Comparison of ENCODE assay signal across 18 cellular contexts in genomic region chr4:172308078-172308477, GRCh38.
"Had no signal": no experiment of that assay in that cellular context is flagged by ENCODE, and none has a peak within 500 bp of the region (broad histone marks: within the 10 kb centered on the region; RNA-seq: fewer than 3 reads in every experiment).

No MANE protein-coding gene starts in this region.

- ATAC-seq: activated naive CD8-positive, alpha-beta T cell treated with anti-CD3 and anti-CD28 coated beads, Interleukin-2, amount 50 U/mL, for 24 hours; lower lobe of right lung; naive thymus-derived CD8-positive, alpha-beta T cell; psoas muscle; right cardiac atrium had no signal

- DNase-seq: activated CD4-positive, alpha-beta T cell treated with anti-CD3 and anti-CD28 coated beads, Interleukin-2, amount 50 U/mL, for 1 hour; activated CD4-positive, CD25-positive, alpha-beta regulatory T cell treated with anti-CD3 and anti-CD28 coated beads, Interleukin-2, amount 50 U/mL, for 72 hours; activated CD8-positive, alpha-beta memory T cell treated with anti-CD3 and anti-CD28 coated beads, Interleukin-2, amount 50 U/mL, for 48 hours; activated effector memory CD4-positive, alpha-beta T cell treated with Interleukin-2 at 50 U/mL for 16 hours; activated naive CD4-positive, alpha-beta T cell treated with anti-CD3 and anti-CD28 coated beads, Interleukin-2, amount 10 ng/mL, durations not matched to agents 7 days and 5 days; activated naive CD8-positive, alpha-beta T cell treated with anti-CD3 and anti-CD28 coated beads, Interleukin-2, amount 50 U/mL, for 24 hours; activated T-cell treated with anti-CD3 and anti-CD28 coated beads, Interleukin-2, amount 50 U/mL, for 48 hours; anterior cingulate cortex; caudate nucleus; dorsolateral prefrontal cortex; foreskin fibroblast; hippocampal formation; lower lobe of right lung; naive thymus-derived CD8-positive, alpha-beta T cell; ovary; psoas muscle; right cardiac atrium; stimulated activated CD4-positive, alpha-beta T cell treated with anti-CD3 and anti-CD28 coated beads, Interleukin-2, amount 100 ng/mL, for 24 hours had no signal
